ENCODE assay signal across 1 cellular context in the genomic region with DNA sequence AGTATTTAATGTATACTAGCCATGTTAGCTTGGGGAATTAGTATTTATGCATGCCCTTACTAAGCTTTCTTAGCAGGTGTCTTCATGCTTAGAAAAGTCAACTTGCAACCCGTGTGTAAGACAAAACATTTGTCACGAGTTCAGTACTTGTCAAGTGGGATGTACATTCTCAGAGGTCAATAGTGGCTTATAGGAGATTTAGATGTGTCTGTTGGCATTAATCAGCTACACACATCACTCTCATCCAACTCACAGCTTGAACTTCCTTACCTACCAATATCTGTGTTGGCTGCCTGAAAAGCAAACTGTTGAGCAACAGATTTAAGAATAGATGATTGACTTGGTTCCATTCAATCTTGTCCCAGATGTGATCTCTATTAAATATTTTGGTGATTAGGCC.
TF ChIP-seq lines count a peak whose summit lies in the region.

No MANE protein-coding gene starts in this region.

TF ChIP-seq in H1, 55 proteins besides CTCF, POLR2A, EP300 and RAD21 (continued from another document):
- TF ChIP-seq, protein P1, sequence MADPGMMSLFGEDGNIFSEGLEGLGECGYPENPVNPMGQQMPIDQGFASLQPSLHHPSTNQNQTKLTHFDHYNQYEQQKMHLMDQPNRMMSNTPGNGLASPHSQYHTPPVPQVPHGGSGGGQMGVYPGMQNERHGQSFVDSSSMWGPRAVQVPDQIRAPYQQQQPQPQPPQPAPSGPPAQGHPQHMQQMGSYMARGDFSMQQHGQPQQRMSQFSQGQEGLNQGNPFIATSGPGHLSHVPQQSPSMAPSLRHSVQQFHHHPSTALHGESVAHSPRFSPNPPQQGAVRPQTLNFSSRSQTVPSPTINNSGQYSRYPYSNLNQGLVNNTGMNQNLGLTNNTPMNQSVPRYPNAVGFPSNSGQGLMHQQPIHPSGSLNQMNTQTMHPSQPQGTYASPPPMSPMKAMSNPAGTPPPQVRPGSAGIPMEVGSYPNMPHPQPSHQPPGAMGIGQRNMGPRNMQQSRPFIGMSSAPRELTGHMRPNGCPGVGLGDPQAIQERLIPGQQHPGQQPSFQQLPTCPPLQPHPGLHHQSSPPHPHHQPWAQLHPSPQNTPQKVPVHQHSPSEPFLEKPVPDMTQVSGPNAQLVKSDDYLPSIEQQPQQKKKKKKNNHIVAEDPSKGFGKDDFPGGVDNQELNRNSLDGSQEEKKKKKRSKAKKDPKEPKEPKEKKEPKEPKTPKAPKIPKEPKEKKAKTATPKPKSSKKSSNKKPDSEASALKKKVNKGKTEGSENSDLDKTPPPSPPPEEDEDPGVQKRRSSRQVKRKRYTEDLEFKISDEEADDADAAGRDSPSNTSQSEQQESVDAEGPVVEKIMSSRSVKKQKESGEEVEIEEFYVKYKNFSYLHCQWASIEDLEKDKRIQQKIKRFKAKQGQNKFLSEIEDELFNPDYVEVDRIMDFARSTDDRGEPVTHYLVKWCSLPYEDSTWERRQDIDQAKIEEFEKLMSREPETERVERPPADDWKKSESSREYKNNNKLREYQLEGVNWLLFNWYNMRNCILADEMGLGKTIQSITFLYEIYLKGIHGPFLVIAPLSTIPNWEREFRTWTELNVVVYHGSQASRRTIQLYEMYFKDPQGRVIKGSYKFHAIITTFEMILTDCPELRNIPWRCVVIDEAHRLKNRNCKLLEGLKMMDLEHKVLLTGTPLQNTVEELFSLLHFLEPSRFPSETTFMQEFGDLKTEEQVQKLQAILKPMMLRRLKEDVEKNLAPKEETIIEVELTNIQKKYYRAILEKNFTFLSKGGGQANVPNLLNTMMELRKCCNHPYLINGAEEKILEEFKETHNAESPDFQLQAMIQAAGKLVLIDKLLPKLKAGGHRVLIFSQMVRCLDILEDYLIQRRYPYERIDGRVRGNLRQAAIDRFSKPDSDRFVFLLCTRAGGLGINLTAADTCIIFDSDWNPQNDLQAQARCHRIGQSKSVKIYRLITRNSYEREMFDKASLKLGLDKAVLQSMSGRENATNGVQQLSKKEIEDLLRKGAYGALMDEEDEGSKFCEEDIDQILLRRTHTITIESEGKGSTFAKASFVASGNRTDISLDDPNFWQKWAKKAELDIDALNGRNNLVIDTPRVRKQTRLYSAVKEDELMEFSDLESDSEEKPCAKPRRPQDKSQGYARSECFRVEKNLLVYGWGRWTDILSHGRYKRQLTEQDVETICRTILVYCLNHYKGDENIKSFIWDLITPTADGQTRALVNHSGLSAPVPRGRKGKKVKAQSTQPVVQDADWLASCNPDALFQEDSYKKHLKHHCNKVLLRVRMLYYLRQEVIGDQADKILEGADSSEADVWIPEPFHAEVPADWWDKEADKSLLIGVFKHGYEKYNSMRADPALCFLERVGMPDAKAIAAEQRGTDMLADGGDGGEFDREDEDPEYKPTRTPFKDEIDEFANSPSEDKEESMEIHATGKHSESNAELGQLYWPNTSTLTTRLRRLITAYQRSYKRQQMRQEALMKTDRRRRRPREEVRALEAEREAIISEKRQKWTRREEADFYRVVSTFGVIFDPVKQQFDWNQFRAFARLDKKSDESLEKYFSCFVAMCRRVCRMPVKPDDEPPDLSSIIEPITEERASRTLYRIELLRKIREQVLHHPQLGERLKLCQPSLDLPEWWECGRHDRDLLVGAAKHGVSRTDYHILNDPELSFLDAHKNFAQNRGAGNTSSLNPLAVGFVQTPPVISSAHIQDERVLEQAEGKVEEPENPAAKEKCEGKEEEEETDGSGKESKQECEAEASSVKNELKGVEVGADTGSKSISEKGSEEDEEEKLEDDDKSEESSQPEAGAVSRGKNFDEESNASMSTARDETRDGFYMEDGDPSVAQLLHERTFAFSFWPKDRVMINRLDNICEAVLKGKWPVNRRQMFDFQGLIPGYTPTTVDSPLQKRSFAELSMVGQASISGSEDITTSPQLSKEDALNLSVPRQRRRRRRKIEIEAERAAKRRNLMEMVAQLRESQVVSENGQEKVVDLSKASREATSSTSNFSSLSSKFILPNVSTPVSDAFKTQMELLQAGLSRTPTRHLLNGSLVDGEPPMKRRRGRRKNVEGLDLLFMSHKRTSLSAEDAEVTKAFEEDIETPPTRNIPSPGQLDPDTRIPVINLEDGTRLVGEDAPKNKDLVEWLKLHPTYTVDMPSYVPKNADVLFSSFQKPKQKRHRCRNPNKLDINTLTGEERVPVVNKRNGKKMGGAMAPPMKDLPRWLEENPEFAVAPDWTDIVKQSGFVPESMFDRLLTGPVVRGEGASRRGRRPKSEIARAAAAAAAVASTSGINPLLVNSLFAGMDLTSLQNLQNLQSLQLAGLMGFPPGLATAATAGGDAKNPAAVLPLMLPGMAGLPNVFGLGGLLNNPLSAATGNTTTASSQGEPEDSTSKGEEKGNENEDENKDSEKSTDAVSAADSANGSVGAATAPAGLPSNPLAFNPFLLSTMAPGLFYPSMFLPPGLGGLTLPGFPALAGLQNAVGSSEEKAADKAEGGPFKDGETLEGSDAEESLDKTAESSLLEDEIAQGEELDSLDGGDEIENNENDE (IDR thresholded peaks at IDR 0.05; ENCODE audit: insufficient replicate concordance, low read length) = no peak
- TF ChIP-seq JUN (IDR thresholded peaks at IDR 0.05; ENCODE audit: low read depth, low read length) = no peak
- TF ChIP-seq TAF1 (IDR thresholded peaks at IDR 0.05; ENCODE audit: low read depth, low read length) = no peak
- no peak for TF ChIP-seq KDM1A (IDR thresholded peaks at IDR 0.05; ENCODE audit: borderline replicate concordance, low read length)
